In the genomic region with DNA sequence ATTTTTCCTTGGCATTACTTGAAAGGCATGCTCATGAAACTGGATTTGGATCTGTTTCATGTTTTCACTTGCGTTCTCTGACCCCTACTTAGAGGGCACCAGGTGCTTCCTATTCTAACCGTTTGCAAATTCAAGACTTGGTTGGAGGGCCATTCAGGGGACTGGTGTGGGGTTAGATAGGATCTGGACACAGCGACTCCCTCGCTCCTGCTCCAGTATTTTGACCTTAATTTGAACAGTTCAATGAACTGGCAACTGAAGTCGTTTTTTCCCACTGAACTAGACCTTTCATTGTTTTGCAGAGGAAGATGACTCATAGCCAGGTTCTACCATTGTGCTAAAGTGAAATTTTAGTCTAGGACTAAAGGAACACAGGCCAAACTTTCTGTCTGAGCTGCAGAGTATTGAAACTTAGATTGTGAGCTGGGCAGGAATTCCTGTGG, we compare ENCODE assay signal across 8 cellular contexts.
DNase-seq lines count a peak whose midpoint lies in the region; ATAC-seq and TF ChIP-seq lines count a peak whose summit lies in the region.

No MANE protein-coding gene starts in this region.

- H3K27me3 ChIP-seq in skeletal muscle satellite cell (ENCODE audit: control insufficient read depth, insufficient read depth, low read length), result no peaks in the 10 kb centered on the region

- H3K9me3 ChIP-seq in skeletal muscle satellite cell (replicated peaks; ENCODE audit: low read length), result no peaks in the 10 kb centered on the region

- H3K4me3 ChIP-seq in fibroblast of the aortic adventitia (ENCODE audit: low read depth, low read length), result peak overlapping the region; percentile 19
- no peak overlapping the region for H3K4me3 ChIP-seq in skeletal muscle satellite cell (ENCODE audit: low read length)

- TF ChIP-seq CTCF in fibroblast of the aortic adventitia (IDR thresholded peaks at IDR 0.05; ENCODE audit: insufficient read depth, low read length), result no peak

- H3K4me2 ChIP-seq in skeletal muscle satellite cell (ENCODE audit: low read length), result peak overlapping the region; percentile 53

- DNase-seq in SW 1271 (lab: John Stamatoyannopoulos, UW) (peak; percentile 18 to 64), fibroblast of the aortic adventitia (ENCODE audit: low read depth) (peak; percentile 90), left colon (no peak), NCI-H2029 (lab: John Stamatoyannopoulos, UW) (no peak)

- no peak overlapping the region for H3K9ac ChIP-seq in skeletal muscle satellite cell (ENCODE audit: low read depth, low read length)

- peak; percentile 21 for ATAC-seq in GM18867 (IDR thresholded peaks at IDR 0.05; ENCODE audit: unreplicated experiment)
- ATAC-seq in HG02943 (IDR thresholded peaks at IDR 0.05; ENCODE audit: low read depth, unreplicated experiment), result peak; percentile 34
- no peak for ATAC-seq in left colon
- ATAC-seq in GM18520 (IDR thresholded peaks at IDR 0.05; ENCODE audit: unreplicated experiment), result no peak

- H3K4me1 ChIP-seq in skeletal muscle satellite cell (ENCODE audit: control insufficient read depth, insufficient read depth, low read length), result peaks cover 29% of the 10 kb centered on the region

- intact Hi-C loops in left colon (cut with DNase I, micrococcal nuclease), result no loop called here

- no peaks in the 10 kb centered on the region for H3K36me3 ChIP-seq in skeletal muscle satellite cell (ENCODE audit: insufficient read depth, low read length)

Comparison
In these comparisons a context has a peak if more than half of its experiments do, and no peak if none do; other contexts are left out.
1. ATAC-seq: peak in GM18867 (single experiment) and HG02943 (single experiment); none in left colon (single experiment) and GM18520 (single experiment).
2. DNase-seq: peak in SW 1271 (2 of 2) and fibroblast of the aortic adventitia (single experiment); none in left colon (0 of 2) and NCI-H2029 (single experiment).